22 cellular contexts compared by ENCODE assay signal in genomic region chr1:14255711-14256110, GRCh38.
DNase-seq lines count a peak whose midpoint lies in the region; FAIRE-seq and TF ChIP-seq lines count a peak whose summit lies in the region.
"Had no signal": no experiment of that assay in that cellular context is flagged by ENCODE, and none has a peak within 500 bp of the region (broad histone marks: within the 10 kb centered on the region; RNA-seq: fewer than 3 reads in every experiment).

No MANE protein-coding gene starts in this region.

- intact Hi-C loops in MCF 10A (cut with micrococcal nuclease) = no loop called here
- intact Hi-C loops in mammary epithelial cell (cut with micrococcal nuclease) = no loop called here

- H3K9ac ChIP-seq in mammary epithelial cell (ENCODE audit: insufficient read depth, low read length) (no peak overlapping the region), keratinocyte (ENCODE audit: control insufficient read depth, extremely low read depth, insufficient read depth, low read length) (no peak overlapping the region)

- FAIRE-seq in keratinocyte (lab: Jason Lieb, UNC) = peak; percentile 46
- FAIRE-seq in HTR-8/SVneo (lab: Jason Lieb, UNC) = no peak
- FAIRE-seq: endometrium, HepG2 had no signal

- H3K27ac ChIP-seq in mammary epithelial cell (ENCODE audit: insufficient read depth, low read depth, low read length) (no peak overlapping the region), keratinocyte (ENCODE audit: control insufficient read depth, insufficient read depth, low read length) (no peak overlapping the region)
- H3K27ac ChIP-seq: lower lobe of right lung had no signal

- H3K36me3 ChIP-seq in mammary epithelial cell (ENCODE audit: insufficient read depth, low read length) (no peaks in the 10 kb centered on the region), keratinocyte (ENCODE audit: control insufficient read depth in 2 of 2, extremely low read depth in 1 of 2, insufficient read depth in 2 of 2, low read length in 2 of 2) (no peaks in the 10 kb centered on the region)
- H3K36me3 ChIP-seq: lower lobe of right lung had no signal

- H3K27ac Mint-ChIP-seq in MCF 10A (ENCODE audit: low read depth, unreplicated experiment) (no peak overlapping the region), HFFc6 (no peak overlapping the region)
- H3K27ac Mint-ChIP-seq: CD4-positive, CD25-positive, alpha-beta regulatory T cell had no signal

- CTCF ChIA-PET in MCF 10A (lab: Yijun Ruan, JAX) = no interaction called here
- CTCF ChIA-PET in mammary epithelial cell (lab: Charles Lee; ENCODE audit: low non-redundant PET) = no interaction called here

- dilution Hi-C loops in mammary epithelial cell (cut with HindIII; ENCODE audit: low sequenced_read_pairs) = no loop called here
- dilution Hi-C loops in keratinocyte (cut with MboI; ENCODE audit: extremely low pct_ligation_motif_present, low sequenced_read_pairs) = no loop called here

- in situ Hi-C loops in mammary epithelial cell (cut with MboI; ENCODE audit: low sequenced_read_pairs in 2 of 2) = no loop called here

- BruUV-seq in MCF 10A (replicated peaks; lab: Mats Ljungman, UMichigan) (no TSS peak), mammary epithelial cell (replicated peaks; lab: Mats Ljungman, UMichigan) (no TSS peak)

- H4K20me1 ChIP-seq in mammary epithelial cell (ENCODE audit: insufficient read depth, low read length) (no peaks in the 10 kb centered on the region), keratinocyte (ENCODE audit: control insufficient read depth, extremely low read depth, insufficient read depth, low read length) (no peaks in the 10 kb centered on the region)

- H3K9me3 ChIP-seq in mammary epithelial cell (replicated peaks; ENCODE audit: insufficient read depth, low read length) = no peaks in the 10 kb centered on the region
- H3K9me3 ChIP-seq in keratinocyte (ENCODE audit: control insufficient read depth, low read depth, low read length) = no peaks in the 10 kb centered on the region
- H3K9me3 ChIP-seq: lower lobe of right lung had no signal

- H3K4me1 ChIP-seq in mammary epithelial cell (ENCODE audit: insufficient read depth, low read length) = no peaks in the 10 kb centered on the region
- H3K4me1 ChIP-seq in keratinocyte (ENCODE audit: control insufficient read depth, extremely low read depth, insufficient read depth, low read length) = no peaks in the 10 kb centered on the region
- H3K4me1 ChIP-seq: lower lobe of right lung had no signal

- POLR2A ChIA-PET in MCF 10A (lab: Yijun Ruan, JAX) = no interaction called here

- H3K4me1 Mint-ChIP-seq in MCF 10A (ENCODE audit: insufficient read depth, unreplicated experiment) (peaks cover 11% of the 10 kb centered on the region), HFFc6 (ENCODE audit: low read depth) (no peaks in the 10 kb centered on the region)
- H3K4me1 Mint-ChIP-seq: CD4-positive, CD25-positive, alpha-beta regulatory T cell had no signal

- no peaks in the 10 kb centered on the region for H3K27me3 Mint-ChIP-seq in MCF 10A (ENCODE audit: insufficient read depth, unreplicated experiment)
- no peaks in the 10 kb centered on the region for H3K27me3 Mint-ChIP-seq in HFFc6 (ENCODE audit: insufficient read depth)
- H3K27me3 Mint-ChIP-seq: CD4-positive, CD25-positive, alpha-beta regulatory T cell had no signal

- H3K4me2 ChIP-seq in mammary epithelial cell (ENCODE audit: insufficient read depth, low read depth, low read length) = no peak overlapping the region
- H3K4me2 ChIP-seq in keratinocyte (ENCODE audit: control insufficient read depth, extremely low read depth, insufficient read depth, low read depth, low read length) = no peak overlapping the region

- no peaks in the 10 kb centered on the region for H3K9me3 Mint-ChIP-seq in MCF 10A (ENCODE audit: unreplicated experiment)
- peaks cover 35% of the 10 kb centered on the region for H3K9me3 Mint-ChIP-seq in HFFc6

- H3K27me3 ChIP-seq in mammary epithelial cell (ENCODE audit: insufficient read depth, low read length) = no peaks in the 10 kb centered on the region
- H3K27me3 ChIP-seq in keratinocyte (ENCODE audit: control insufficient read depth, extremely low read depth, insufficient read depth, low read length) = peaks cover 4% of the 10 kb centered on the region

- TF ChIP-seq CTCF in MCF 10A (IDR thresholded peaks at IDR 0.05; ENCODE audit: unreplicated experiment) = no peak
- no peak for TF ChIP-seq CTCF in mammary epithelial cell (conservative IDR thresholded peaks at IDR 0.05 in 1 of 2, IDR thresholded peaks at IDR 0.05 in 1 of 2; ENCODE audit: extremely low read depth in 1 of 2, insufficient read depth in 1 of 2, low read depth in 1 of 2, low read length in 2 of 2)
- no peak for TF ChIP-seq CTCF in keratinocyte (optimal IDR thresholded peaks at IDR 0.05 in 1 of 3, IDR thresholded peaks at IDR 0.05 in 1 of 3, conservative IDR thresholded peaks at IDR 0.05 in 1 of 3; ENCODE audit: extremely low read depth in 1 of 3, insufficient read depth in 2 of 3, low read length in 3 of 3)
- no peak for TF ChIP-seq CTCF in HFFc6 (IDR thresholded peaks at IDR 0.05)

- WGBS in mammary epithelial cell (ENCODE audit: low coverage, missing lambda C conversion rate) = 25% methylated on average over 2 of the region's 2 CpGs

- no peaks in the 10 kb centered on the region for H3K9me1 ChIP-seq in keratinocyte (ENCODE audit: control insufficient read depth, extremely low read depth, insufficient read depth, low read length)

- H3K4me3 Mint-ChIP-seq in MCF 10A (ENCODE audit: unreplicated experiment) (no peak overlapping the region), HFFc6 (no peak overlapping the region)
- H3K4me3 Mint-ChIP-seq: CD4-positive, CD25-positive, alpha-beta regulatory T cell had no signal

- H2AFZ ChIP-seq in mammary epithelial cell (ENCODE audit: low read depth, low read length) (no peak overlapping the region), keratinocyte (ENCODE audit: control insufficient read depth, low read length) (no peak overlapping the region)

- H3K4me3 ChIP-seq in mammary epithelial cell (replicated peaks in 1 of 3; ENCODE audit: insufficient read depth in 1 of 3, low read depth in 2 of 3, low read length in 3 of 3) = no peak overlapping the region
- no peak overlapping the region for H3K4me3 ChIP-seq in keratinocyte (ENCODE audit: control insufficient read depth in 2 of 3, extremely low read depth in 1 of 3, insufficient read depth in 2 of 3, low read depth in 1 of 3, low read length in 3 of 3)
- H3K4me3 ChIP-seq: lower lobe of right lung had no signal

- DNase-seq in MCF 10A (ENCODE audit: unreplicated experiment) (peak; percentile 6), mammary epithelial cell (no peak), astrocyte of the hippocampus (ENCODE audit: low read depth, low spot score) (peak; percentile 57), keratinocyte (ENCODE audit: low read depth, low spot score) (no peak), HFFc6 (no peak), HTR-8/SVneo (ENCODE audit: insufficient read length, low spot score) (no peak), GOT3 (lab: John Stamatoyannopoulos, UW) (no peak), activated gamma-delta T cell treated with Interleukin-2 at 50 U/mL for 16 hours (no peak)
- DNase-seq: 8988T; activated naive CD4-positive, alpha-beta T cell; activated T-cell treated with anti-CD3 and anti-CD28 coated beads for 4 hours; anterior cingulate cortex; CD4-positive, CD25-positive, alpha-beta regulatory T cell; lower lobe of right lung; MM.1S; NCI-H1930; NCI-H446 treated with DMSO at 0.1 percent for 48 hours; NK-92 treated with Interleukin-12 subunit alpha and Interleukin-12 subunit beta, amount 100 ng/mL, for 24 hours; posterior cingulate gyrus; stimulated activated CD4-positive, alpha-beta T cell treated with anti-CD3 and anti-CD28 coated beads, Interleukin-4, amount 100 ng/mL, for 1 hour had no signal

- H3K36me3 Mint-ChIP-seq in MCF 10A (ENCODE audit: insufficient read depth, unreplicated experiment) (no peaks in the 10 kb centered on the region), HFFc6 (ENCODE audit: low read depth) (peaks cover 5% of the 10 kb centered on the region; the same call in 1 of the 2 replicates)
- H3K36me3 Mint-ChIP-seq: CD4-positive, CD25-positive, alpha-beta regulatory T cell had no signal

- H3K79me2 ChIP-seq in mammary epithelial cell (ENCODE audit: insufficient read depth, low read length) (no peaks in the 10 kb centered on the region), keratinocyte (ENCODE audit: control insufficient read depth, insufficient read depth, low read length) (no peaks in the 10 kb centered on the region)

Comparison
In these comparisons a context has a peak if more than half of its experiments do, and no peak if none do; other contexts are left out.
1. DNase-seq: peak in MCF 10A (single experiment) and astrocyte of the hippocampus (single experiment); none in mammary epithelial cell (single experiment), keratinocyte (single experiment), HFFc6 (single experiment), HTR-8/SVneo (single experiment), GOT3 (single experiment) and activated gamma-delta T cell treated with Interleukin-2 at 50 U/mL for 16 hours (single experiment).